Comparison of ENCODE assay signal across 11 cellular contexts in the genomic region with DNA sequence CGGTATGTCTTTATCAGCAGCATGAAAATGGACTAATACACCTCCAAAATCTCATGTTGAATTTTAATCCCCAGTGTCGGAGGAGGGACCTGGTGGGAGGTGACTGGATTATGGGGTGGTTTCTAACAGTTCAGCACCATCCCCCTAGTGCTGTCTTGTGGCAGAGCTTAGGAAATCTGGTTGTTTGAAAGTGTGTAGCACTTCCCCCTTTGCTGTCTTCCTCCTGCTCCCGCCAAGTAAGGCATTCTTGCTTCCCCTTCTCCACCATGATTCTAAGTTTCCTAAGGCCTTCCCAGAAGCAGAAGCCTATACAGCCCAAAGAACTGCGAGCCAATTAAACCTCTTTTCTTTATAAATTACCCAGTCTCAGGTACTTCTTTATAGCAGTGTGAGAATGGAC. TPM values are rescaled to one million over a fixed set of nuclear protein-coding genes. Genes with fewer than 3 reads are reported as not detected.
A peak's percentile ranks its signal among the peaks of the same experiment; 100 is the strongest.
DNase-seq lines count a peak whose midpoint lies in the region; ATAC-seq, FAIRE-seq and TF ChIP-seq lines count a peak whose summit lies in the region.
"Had no signal": no experiment of that assay in that cellular context is flagged by ENCODE, and none has a peak within 500 bp of the region (broad histone marks: within the 10 kb centered on the region; RNA-seq: fewer than 3 reads in every experiment).

No MANE protein-coding gene starts in this region.

- H3K9me3 ChIP-seq in A549 (peaks cover 3% of the 10 kb centered on the region; the same call in 1 of the 3 replicates), hepatocyte (ENCODE audit: low read depth) (no peaks in the 10 kb centered on the region)

- no peak for TF ChIP-seq CTCF in A549 (IDR thresholded peaks at IDR 0.05)
- no peak for TF ChIP-seq CTCF in hepatocyte (IDR thresholded peaks at IDR 0.05; ENCODE audit: poor library complexity)

- WGBS in A549 (ENCODE audit: missing lambda C conversion rate), result 95% methylated on average over 4 of the region's 4 CpGs
- WGBS in hepatocyte (ENCODE audit: low lambda C conversion rate, missing lambda C conversion rate), result 90% methylated on average over 4 of the region's 4 CpGs

- ATAC-seq in A549, result no peak
- peak; percentile 18 for ATAC-seq in GM19463 (IDR thresholded peaks at IDR 0.05; ENCODE audit: unreplicated experiment)
- no peak for ATAC-seq in HG02840 (IDR thresholded peaks at IDR 0.05; ENCODE audit: low FRiP score, unreplicated experiment)

- no peak overlapping the region for H3K27ac ChIP-seq in A549
- peak overlapping the region; percentile 70 for H3K27ac ChIP-seq in hepatocyte
- H3K27ac ChIP-seq: C4-2B had no signal

- H3K79me2 ChIP-seq in hepatocyte, result peaks cover 85% of the 10 kb centered on the region

- H3K36me3 ChIP-seq in hepatocyte (replicated peaks; ENCODE audit: insufficient read depth, low read depth), result no peaks in the 10 kb centered on the region

- H3K4me3 ChIP-seq in A549 (no peak overlapping the region), hepatocyte (no peak overlapping the region)

- H2AFZ ChIP-seq in hepatocyte, result no peak overlapping the region

- FAIRE-seq in A549 (lab: Jason Lieb, UNC), result no peak
- no peak for FAIRE-seq in urothelium cell line (lab: Jason Lieb, UNC)

- H4K20me1 ChIP-seq in hepatocyte (ENCODE audit: insufficient read depth, poor library complexity, severe bottlenecking), result peaks cover 34% of the 10 kb centered on the region

- CTCF ChIA-PET in A549 (lab: Yijun Ruan, JAX), result interaction anchor here (1.9 to 2.4 kb wide), 2 partner anchors 10 to 16 kb away, joined by 6 to 10 read pairs; no protein-coding TSS in a partner anchor

- H3K4me1 ChIP-seq in A549 (peaks cover 27% of the 10 kb centered on the region), hepatocyte (ENCODE audit: insufficient read depth) (peaks cover 42% of the 10 kb centered on the region)

- POLR2A ChIA-PET in A549 (lab: Yijun Ruan, JAX), result no interaction called here

- TF ChIP-seq RAD21 in A549 (conservative IDR thresholded peaks at IDR 0.05 in 1 of 2, IDR thresholded peaks at IDR 0.05 in 1 of 2), result no peak

- H3K4me2 ChIP-seq in A549, result 0 out of 3 replicates have a peak overlapping the region, but pooled peaks have one; percentile 9
- H3K4me2 ChIP-seq in hepatocyte, result peak overlapping the region; percentile 19

- no peak for TF ChIP-seq POLR2A in A549 (IDR thresholded peaks at IDR 0.05; ENCODE audit: low read length)

- DNase-seq in A549 (ENCODE audit: low read depth in 1 of 2, low spot score in 1 of 2) (no peak), SKM-1 treated with dmso at 0.1 percent for 144 hours (lab: John Stamatoyannopoulos, UW; ENCODE audit: unreplicated experiment) (peak; percentile 77), hepatocyte (ENCODE audit: low spot score) (no peak), COLO668 (lab: John Stamatoyannopoulos, UW; ENCODE audit: unreplicated experiment) (no peak), RKO (ENCODE audit: low spot score) (no peak), urothelium cell line (ENCODE audit: low spot score) (no peak)
- DNase-seq: NCI-H526, nucleus accumbens had no signal

- no peaks in the 10 kb centered on the region for H3K9me2 ChIP-seq in hepatocyte (replicated peaks; ENCODE audit: insufficient read depth)

- TF ChIP-seq EP300 in A549 (IDR thresholded peaks at IDR 0.05), result no peak

- H3K27me3 ChIP-seq in hepatocyte, result no peaks in the 10 kb centered on the region

TF ChIP-seq in A549, 52 proteins besides CTCF, POLR2A, EP300 and RAD21:
- TF ChIP-seq, protein P1, sequence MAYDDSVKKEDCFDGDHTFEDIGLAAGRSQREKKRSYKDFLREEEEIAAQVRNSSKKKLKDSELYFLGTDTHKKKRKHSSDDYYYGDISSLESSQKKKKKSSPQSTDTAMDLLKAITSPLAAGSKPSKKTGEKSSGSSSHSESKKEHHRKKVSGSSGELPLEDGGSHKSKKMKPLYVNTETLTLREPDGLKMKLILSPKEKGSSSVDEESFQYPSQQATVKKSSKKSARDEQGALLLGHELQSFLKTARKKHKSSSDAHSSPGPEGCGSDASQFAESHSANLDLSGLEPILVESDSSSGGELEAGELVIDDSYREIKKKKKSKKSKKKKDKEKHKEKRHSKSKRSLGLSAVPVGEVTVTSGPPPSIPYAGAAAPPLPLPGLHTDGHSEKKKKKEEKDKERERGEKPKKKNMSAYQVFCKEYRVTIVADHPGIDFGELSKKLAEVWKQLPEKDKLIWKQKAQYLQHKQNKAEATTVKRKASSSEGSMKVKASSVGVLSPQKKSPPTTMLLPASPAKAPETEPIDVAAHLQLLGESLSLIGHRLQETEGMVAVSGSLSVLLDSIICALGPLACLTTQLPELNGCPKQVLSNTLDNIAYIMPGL (CRISPR knock-in tag; IDR thresholded peaks at IDR 0.05; ENCODE audit: borderline replicate concordance), result no peak
- no peak for TF ChIP-seq RARB (CRISPR knock-in tag; IDR thresholded peaks at IDR 0.05)
- no peak for TF ChIP-seq FOXS1 (CRISPR knock-in tag; IDR thresholded peaks at IDR 0.05)
- TF ChIP-seq FOSB (CRISPR knock-in tag; IDR thresholded peaks at IDR 0.05), result no peak
- no peak for TF ChIP-seq ZNF302 (CRISPR knock-in tag; IDR thresholded peaks at IDR 0.05)

RNA-seq across cellular contexts. Expression of a gene that starts 4.0 kb away (rescaled TPM):
- polyA plus RNA-seq in A549 (2011; rRNA removed), result 335 and 499 TPM in 2 replicates
- 214 and 235 TPM in 2 replicates for polyA plus RNA-seq in A549 (2012; cell fraction: cytosol; rRNA removed)
- 88.8 and 160 TPM in 2 replicates for polyA plus RNA-seq in A549 (2012; cell fraction: nucleus; rRNA removed)
- 358 to 439 TPM (median 375 TPM) in 3 replicates for polyA plus RNA-seq in A549 (2017; fragmentation: RNase III; extraction: RNeasy Plus Mini Kit Qiagen cat#74134 plus additional on column Dnase treatment)
- polyA minus RNA-seq in A549 (2011; rRNA and poly(A)+ RNA removed), result 189 and 242 TPM in 2 replicates
- 298 and 316 TPM in 2 replicates for total RNA-seq in hepatocyte
- polyA plus RNA-seq in hepatocyte, result 337 and 346 TPM in 2 replicates

RNA-seq across cellular contexts. Expression of a gene that starts 31.6 kb away (rescaled TPM):
- 0.42 TPM in 1 of 2 replicates, not detected in the other for polyA plus RNA-seq in A549 (2011; rRNA removed)
- 0.05 TPM in 2 replicates for polyA plus RNA-seq in A549 (2012; cell fraction: cytosol; rRNA removed)
- polyA plus RNA-seq in A549 (2012; cell fraction: nucleus; rRNA removed), result 0.40 and 4.8 TPM in 2 replicates
- 0.15 to 0.34 TPM in 2 of 3 replicates, not detected in the other for polyA plus RNA-seq in A549 (2017; fragmentation: RNase III; extraction: RNeasy Plus Mini Kit Qiagen cat#74134 plus additional on column Dnase treatment)
- polyA minus RNA-seq in A549 (2011; rRNA and poly(A)+ RNA removed), result not detected in 2 replicates
- total RNA-seq in hepatocyte, result not detected in 2 replicates
- not detected in 2 replicates for polyA plus RNA-seq in hepatocyte

RNA-seq across cellular contexts. Expression of a gene that starts 42.1 kb away (rescaled TPM):
- polyA plus RNA-seq in A549 (2011; rRNA removed) (38.1 and 42.6 TPM in 2 replicates), A549 (2017; fragmentation: RNase III; extraction: RNeasy Plus Mini Kit Qiagen cat#74134 plus additional on column Dnase treatment) (21.1 to 23.0 TPM (median 22.5 TPM) in 3 replicates), hepatocyte (28.0 and 29.3 TPM in 2 replicates)
- polyA plus RNA-seq in A549 (2012; cell fraction: cytosol; rRNA removed), result 11.2 and 14.2 TPM in 2 replicates
- polyA plus RNA-seq in A549 (2012; cell fraction: nucleus; rRNA removed), result 6.9 and 10.0 TPM in 2 replicates
- polyA minus RNA-seq in A549 (2011; rRNA and poly(A)+ RNA removed), result 22.0 and 22.9 TPM in 2 replicates
- 50.7 and 58.1 TPM in 2 replicates for total RNA-seq in hepatocyte
